In genomic region chr7:1228535-1229333, GRCh38 we compare ENCODE assay signal across 1 cellular context.
TF ChIP-seq lines count a peak whose summit lies in the region.

No MANE protein-coding gene starts in this region.

TF ChIP-seq in K562, 482 proteins besides CTCF, POLR2A, EP300 and RAD21:
- TF ChIP-seq CBX2 (IDR thresholded peaks at IDR 0.05; ENCODE audit: insufficient read depth, low read length, poor library complexity, severe bottlenecking) (peak; percentile 97), ZNF263 (CRISPR knock-in tag; IDR thresholded peaks at IDR 0.05; ENCODE audit: borderline replicate concordance) (no peak), CBX8 (IDR thresholded peaks at IDR 0.05; ENCODE audit: borderline replicate concordance, extremely low read depth, low read depth, low read length, poor library complexity, severe bottlenecking) (peak; percentile 80), SMARCA4 (IDR thresholded peaks at IDR 0.05) (no peak)
- TF ChIP-seq, protein P1, sequence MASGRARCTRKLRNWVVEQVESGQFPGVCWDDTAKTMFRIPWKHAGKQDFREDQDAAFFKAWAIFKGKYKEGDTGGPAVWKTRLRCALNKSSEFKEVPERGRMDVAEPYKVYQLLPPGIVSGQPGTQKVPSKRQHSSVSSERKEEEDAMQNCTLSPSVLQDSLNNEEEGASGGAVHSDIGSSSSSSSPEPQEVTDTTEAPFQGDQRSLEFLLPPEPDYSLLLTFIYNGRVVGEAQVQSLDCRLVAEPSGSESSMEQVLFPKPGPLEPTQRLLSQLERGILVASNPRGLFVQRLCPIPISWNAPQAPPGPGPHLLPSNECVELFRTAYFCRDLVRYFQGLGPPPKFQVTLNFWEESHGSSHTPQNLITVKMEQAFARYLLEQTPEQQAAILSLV (tag; IDR thresholded peaks at IDR 0.05) = no peak
